Comparison of ENCODE assay signal across 1 cellular context in the genomic region with DNA sequence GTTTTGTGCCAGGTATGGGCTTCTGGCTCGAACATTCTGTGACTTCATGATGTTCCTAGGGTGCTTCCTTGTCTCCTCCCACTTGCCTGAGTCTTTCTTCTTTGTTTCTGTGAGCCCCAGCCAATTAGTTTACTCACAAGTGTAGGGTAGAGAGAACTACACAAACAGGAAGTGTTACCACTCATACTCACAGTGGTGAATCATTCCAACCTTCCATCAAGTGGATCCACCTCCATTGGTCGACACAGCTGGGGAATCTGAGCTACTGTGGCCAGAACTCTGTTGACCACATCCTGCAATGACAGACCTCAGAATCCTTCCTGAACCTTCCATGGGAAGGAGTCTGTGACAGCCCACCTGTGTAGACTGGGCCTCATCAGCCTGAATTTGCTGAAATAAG.
TF ChIP-seq lines count a peak whose summit lies in the region.

No MANE protein-coding gene starts in this region.

TF ChIP-seq in HepG2, 621 proteins besides CTCF, POLR2A, EP300 and RAD21 (continued from another document):
- TF ChIP-seq, protein P1, sequence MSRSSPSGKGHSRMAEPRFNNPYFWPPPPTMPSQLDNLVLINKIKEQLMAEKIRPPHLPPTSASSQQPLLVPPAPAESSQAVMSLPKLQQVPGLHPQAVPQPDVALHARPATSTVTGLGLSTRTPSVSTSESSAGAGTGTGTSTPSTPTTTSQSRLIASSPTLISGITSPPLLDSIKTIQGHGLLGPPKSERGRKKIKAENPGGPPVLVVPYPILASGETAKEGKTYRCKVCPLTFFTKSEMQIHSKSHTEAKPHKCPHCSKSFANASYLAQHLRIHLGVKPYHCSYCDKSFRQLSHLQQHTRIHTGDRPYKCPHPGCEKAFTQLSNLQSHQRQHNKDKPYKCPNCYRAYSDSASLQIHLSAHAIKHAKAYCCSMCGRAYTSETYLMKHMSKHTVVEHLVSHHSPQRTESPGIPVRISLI (CRISPR knock-in tag; IDR thresholded peaks at IDR 0.05; ENCODE audit: borderline replicate concordance): no peak
- TF ChIP-seq DNMT3B (CRISPR knock-in tag; conservative IDR thresholded peaks at IDR 0.05): no peak
- TF ChIP-seq GABPB1 (CRISPR knock-in tag; IDR thresholded peaks at IDR 0.05): peak; percentile 25; the same call in 1 of the 2 replicates
- no peak for TF ChIP-seq TOPORS (CRISPR knock-in tag; IDR thresholded peaks at IDR 0.05)
- TF ChIP-seq ZNF644 (CRISPR knock-in tag; IDR thresholded peaks at IDR 0.05; ENCODE audit: low read depth): peak; percentile 71; the same call in 1 of the 2 replicates
- no peak for TF ChIP-seq MNT (IDR thresholded peaks at IDR 0.05)
- TF ChIP-seq JARID2 (CRISPR knock-in tag; IDR thresholded peaks at IDR 0.05; ENCODE audit: insufficient replicate concordance): no peak
- TF ChIP-seq ZNF234 (CRISPR knock-in tag; conservative IDR thresholded peaks at IDR 0.05): no peak
- peak; percentile 75 for TF ChIP-seq FOSL2 (CRISPR knock-in tag; IDR thresholded peaks at IDR 0.05)
- TF ChIP-seq GABPA (IDR thresholded peaks at IDR 0.05; ENCODE audit: low read depth, low read length): no peak
- TF ChIP-seq GABPA (CRISPR knock-in tag; IDR thresholded peaks at IDR 0.05; ENCODE audit: low read depth): peak; percentile 68
- TF ChIP-seq KLF9 (CRISPR knock-in tag; IDR thresholded peaks at IDR 0.05; ENCODE audit: low read depth): no peak
- TF ChIP-seq RELA (CRISPR knock-in tag; IDR thresholded peaks at IDR 0.05): no peak
- no peak for TF ChIP-seq ZNF12 (CRISPR knock-in tag; IDR thresholded peaks at IDR 0.05)
